Comparison of ENCODE assay signal across 8 cellular contexts in the genomic region with DNA sequence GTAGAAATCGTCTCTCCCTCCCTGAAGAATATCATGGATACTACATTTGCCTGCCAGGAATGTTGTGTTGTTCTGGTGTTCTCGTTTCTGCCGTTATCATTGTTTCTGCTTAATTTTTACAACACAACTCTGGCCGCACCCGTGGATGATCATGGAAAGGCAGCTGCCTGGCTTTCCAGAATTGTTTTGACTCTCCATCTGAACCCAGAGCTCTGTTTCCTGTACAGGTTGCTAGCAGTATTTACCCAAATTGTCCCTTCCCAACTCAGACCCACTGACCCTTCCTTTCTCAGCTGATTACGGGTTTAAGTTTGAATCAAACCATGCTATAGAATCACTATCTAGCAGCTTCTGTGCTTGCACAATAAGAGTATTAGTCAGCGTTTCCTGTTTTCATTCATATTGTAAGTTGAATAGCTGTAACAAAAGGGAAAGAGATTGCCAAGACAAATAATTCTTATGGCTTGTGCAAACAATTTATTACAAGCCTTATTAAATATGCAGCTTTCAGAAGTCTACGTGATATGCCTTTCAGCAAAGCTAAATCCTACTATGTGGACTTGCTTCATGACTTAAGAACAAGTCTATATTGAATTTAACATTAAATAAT.
A peak's percentile ranks its signal among the peaks of the same experiment; 100 is the strongest.
DNase-seq lines count a peak whose midpoint lies in the region; ATAC-seq and TF ChIP-seq lines count a peak whose summit lies in the region.

No MANE protein-coding gene starts in this region.

- DNase-seq in DMS79 treated with DMSO at 0.1 percent for 48 hours (lab: John Stamatoyannopoulos, UW) (peak; percentile 75), NCI-H1092 (lab: John Stamatoyannopoulos, UW) (peak; percentile 7), kidney epithelial cell (ENCODE audit: low read depth) (peak; percentile 39), nucleus accumbens (lab: John Stamatoyannopoulos, UW) (no peak), DMS114 treated with DMSO at 0.1 percent for 48 hours (lab: John Stamatoyannopoulos, UW; ENCODE audit: unreplicated experiment) (no peak)

- peaks cover 32% of the 10 kb centered on the region for H3K4me1 Mint-ChIP-seq in activated T-helper 17 cell treated with anti-CD3 and anti-CD28 coated beads, Interleukin-2, amount 50 U/mL, for 72 hours

- no peak overlapping the region for H3K4me3 ChIP-seq in kidney epithelial cell (ENCODE audit: low read depth, low read length)

- H3K9me3 Mint-ChIP-seq in activated T-helper 17 cell treated with anti-CD3 and anti-CD28 coated beads, Interleukin-2, amount 50 U/mL, for 72 hours, result no peaks in the 10 kb centered on the region

- H3K27me3 ChIP-seq in kidney epithelial cell (ENCODE audit: control insufficient read depth, insufficient read depth, low read length), result no peaks in the 10 kb centered on the region

- no peaks in the 10 kb centered on the region for H3K27me3 Mint-ChIP-seq in activated T-helper 17 cell treated with anti-CD3 and anti-CD28 coated beads, Interleukin-2, amount 50 U/mL, for 72 hours

- H3K4me3 Mint-ChIP-seq in activated T-helper 17 cell treated with anti-CD3 and anti-CD28 coated beads, Interleukin-2, amount 50 U/mL, for 72 hours, result peak overlapping the region; percentile 73

- peak; percentile 80 for ATAC-seq in activated T-helper 17 cell treated with anti-CD3 and anti-CD28 coated beads, Interleukin-2, amount 50 U/mL, for 72 hours (replicated peaks)
- ATAC-seq in GM21529 (IDR thresholded peaks at IDR 0.05; ENCODE audit: unreplicated experiment), result no peak
- ATAC-seq in HG02571 (IDR thresholded peaks at IDR 0.05; ENCODE audit: unreplicated experiment), result no peak

- no peaks in the 10 kb centered on the region for H3K36me3 ChIP-seq in kidney epithelial cell (ENCODE audit: control insufficient read depth, insufficient read depth, low read length)

- peaks cover 51% of the 10 kb centered on the region for H3K36me3 Mint-ChIP-seq in activated T-helper 17 cell treated with anti-CD3 and anti-CD28 coated beads, Interleukin-2, amount 50 U/mL, for 72 hours (ENCODE audit: low read depth)

- H3K27ac Mint-ChIP-seq in activated T-helper 17 cell treated with anti-CD3 and anti-CD28 coated beads, Interleukin-2, amount 50 U/mL, for 72 hours, result peak overlapping the region; percentile 94

- TF ChIP-seq CTCF in kidney epithelial cell (IDR thresholded peaks at IDR 0.05; ENCODE audit: insufficient read depth, low read length, poor library complexity, severe bottlenecking), result no peak

Comparison
In these comparisons a context has a peak if more than half of its experiments do, and no peak if none do; other contexts are left out.
1. DNase-seq: peak in DMS79 treated with DMSO at 0.1 percent for 48 hours (single experiment), NCI-H1092 (single experiment) and kidney epithelial cell (single experiment); none in nucleus accumbens (0 of 56) and DMS114 treated with DMSO at 0.1 percent for 48 hours (single experiment).